ENCODE assay signal across 27 cellular contexts in genomic region chr7:91596287-91596686, GRCh38.
DNase-seq lines count a peak whose midpoint lies in the region; TF ChIP-seq lines count a peak whose summit lies in the region.
"Had no signal": no experiment of that assay in that cellular context is flagged by ENCODE, and none has a peak within 500 bp of the region (broad histone marks: within the 10 kb centered on the region; RNA-seq: fewer than 3 reads in every experiment).

No MANE protein-coding gene starts in this region.

- no peak overlapping the region for H3K27ac Mint-ChIP-seq in mesothelial cell of epicardium
- H3K27ac Mint-ChIP-seq: activated naive CD8-positive, alpha-beta T cell; CD4-positive, CD25-positive, alpha-beta regulatory T cell; endodermal cell; progenitor cell of endocrine pancreas; stimulated activated naive B cell treated with anti-CD40 and anti-IgM and Interleukin-4, amounts not matched to agents 10 μg/mL and 1 μg/mL and 100 μg/mL, for 72 hours had no signal

- DNase-seq in DMS53 (lab: John Stamatoyannopoulos, UW): peak; percentile 67
- peak; percentile 53 for DNase-seq in NCI-H146 (lab: John Stamatoyannopoulos, UW)
- peak; percentile 9 for DNase-seq in NT2/D1 (ENCODE audit: low read depth, low spot score)
- DNase-seq in fibroblast of pulmonary artery (ENCODE audit: low read depth): peak; percentile 2
- no peak for DNase-seq in DMS 273 treated with DMSO at 0.1 percent for 48 hours (lab: John Stamatoyannopoulos, UW)
- no peak for DNase-seq in mesothelial cell of epicardium (ENCODE audit: low spot score in 2 of 2, unreplicated experiment in 2 of 2)
- DNase-seq in stimulated activated CD4-positive, alpha-beta T cell treated with anti-CD3 and anti-CD28 coated beads, Interleukin-12 subunit alpha, Interleukin-12 subunit beta, amount 100 ng/mL, for 4 hours: no peak
- DNase-seq in cerebellar nuclear complex (lab: John Stamatoyannopoulos, UW): no peak
- DNase-seq: activated effector memory CD4-positive, alpha-beta T cell treated with Interleukin-2 at 50 U/mL for 16 hours; activated T-cell treated with anti-CD3 and anti-CD28 coated beads for 4 hours; anterior cingulate cortex; CD4-positive, CD25-positive, alpha-beta regulatory T cell; endodermal cell; GM23248; IMR-90; left cardiac atrium; mesenchymal stem cell; NCI-H1092; NCI-H2029; RPMI8226; stimulated activated CD4-positive, alpha-beta T cell treated with anti-CD3 and anti-CD28 coated beads, Interleukin-15, amount 100 ng/mL, for 24 hours; stimulated activated naive B cell treated with anti-CD40 and anti-IgM and Interleukin-4, amounts not matched to agents 10 μg/mL and 1 μg/mL and 100 μg/mL, for 72 hours; upper lobe of right lung had no signal

- no peak overlapping the region for H3K4me3 ChIP-seq in NT2/D1 (ENCODE audit: insufficient read length, low read depth)
- no peak overlapping the region for H3K4me3 ChIP-seq in fibroblast of pulmonary artery (replicated peaks; ENCODE audit: low read depth, low read length)
- H3K4me3 ChIP-seq: cardiac muscle cell, GM23248, upper lobe of right lung had no signal

- peaks cover 11% of the 10 kb centered on the region for H3K9me3 Mint-ChIP-seq in mesothelial cell of epicardium

- H3K4me1 ChIP-seq in NT2/D1 (ENCODE audit: insufficient read depth, insufficient read length): no peaks in the 10 kb centered on the region
- H3K4me1 ChIP-seq: upper lobe of right lung had no signal

- H3K4me3 Mint-ChIP-seq in mesothelial cell of epicardium: no peak overlapping the region
- H3K4me3 Mint-ChIP-seq: activated naive CD8-positive, alpha-beta T cell; CD4-positive, CD25-positive, alpha-beta regulatory T cell; endodermal cell; stimulated activated naive B cell treated with anti-CD40 and anti-IgM and Interleukin-4, amounts not matched to agents 10 μg/mL and 1 μg/mL and 100 μg/mL, for 72 hours had no signal

- no peak overlapping the region for H3K9ac ChIP-seq in NT2/D1 (ENCODE audit: insufficient read length, low read depth)
- H3K9ac ChIP-seq: GM23248 had no signal

- H3K9me3 ChIP-seq in NT2/D1 (ENCODE audit: insufficient read depth, low read length): no peaks in the 10 kb centered on the region
- H3K9me3 ChIP-seq: neutrophil, upper lobe of right lung had no signal

- H3K27me3 Mint-ChIP-seq in mesothelial cell of epicardium (ENCODE audit: low read depth): peaks cover 2% of the 10 kb centered on the region
- H3K27me3 Mint-ChIP-seq: activated naive CD8-positive, alpha-beta T cell; CD4-positive, CD25-positive, alpha-beta regulatory T cell; progenitor cell of endocrine pancreas had no signal

- H3K4me1 Mint-ChIP-seq in mesothelial cell of epicardium: no peaks in the 10 kb centered on the region
- H3K4me1 Mint-ChIP-seq: CD4-positive, CD25-positive, alpha-beta regulatory T cell; endodermal cell; stimulated activated naive B cell treated with anti-CD40 and anti-IgM and Interleukin-4, amounts not matched to agents 10 μg/mL and 1 μg/mL and 100 μg/mL, for 72 hours had no signal

- H3K27me3 ChIP-seq in NT2/D1 (ENCODE audit: insufficient read depth, insufficient read length): no peaks in the 10 kb centered on the region
- H3K27me3 ChIP-seq: cardiac muscle cell, neutrophil, upper lobe of right lung had no signal

- no peaks in the 10 kb centered on the region for H3K36me3 Mint-ChIP-seq in mesothelial cell of epicardium
- H3K36me3 Mint-ChIP-seq: activated naive CD8-positive, alpha-beta T cell; CD4-positive, CD25-positive, alpha-beta regulatory T cell had no signal

- TF ChIP-seq CTCF in fibroblast of pulmonary artery (IDR thresholded peaks at IDR 0.05; ENCODE audit: low read length, missing control alignments): no peak
- no peak for TF ChIP-seq CTCF in mesothelial cell of epicardium (IDR thresholded peaks at IDR 0.05; ENCODE audit: unreplicated experiment)

- H3K36me3 ChIP-seq in NT2/D1 (ENCODE audit: insufficient read depth, insufficient read length, low read length): no peaks in the 10 kb centered on the region
- H3K36me3 ChIP-seq: cardiac muscle cell, neutrophil, upper lobe of right lung had no signal

Comparison
In these comparisons a context has a peak if more than half of its experiments do, and no peak if none do; other contexts are left out.
1. DNase-seq: peak in DMS53 (single experiment), NCI-H146 (single experiment), NT2/D1 (single experiment) and fibroblast of pulmonary artery (single experiment); none in DMS 273 treated with DMSO at 0.1 percent for 48 hours (single experiment), mesothelial cell of epicardium (0 of 2), stimulated activated CD4-positive, alpha-beta T cell treated with anti-CD3 and anti-CD28 coated beads, Interleukin-12 subunit alpha, Interleukin-12 subunit beta, amount 100 ng/mL, for 4 hours (single experiment) and cerebellar nuclear complex (0 of 2).